21 cellular contexts compared by ENCODE assay signal in the genomic region with DNA sequence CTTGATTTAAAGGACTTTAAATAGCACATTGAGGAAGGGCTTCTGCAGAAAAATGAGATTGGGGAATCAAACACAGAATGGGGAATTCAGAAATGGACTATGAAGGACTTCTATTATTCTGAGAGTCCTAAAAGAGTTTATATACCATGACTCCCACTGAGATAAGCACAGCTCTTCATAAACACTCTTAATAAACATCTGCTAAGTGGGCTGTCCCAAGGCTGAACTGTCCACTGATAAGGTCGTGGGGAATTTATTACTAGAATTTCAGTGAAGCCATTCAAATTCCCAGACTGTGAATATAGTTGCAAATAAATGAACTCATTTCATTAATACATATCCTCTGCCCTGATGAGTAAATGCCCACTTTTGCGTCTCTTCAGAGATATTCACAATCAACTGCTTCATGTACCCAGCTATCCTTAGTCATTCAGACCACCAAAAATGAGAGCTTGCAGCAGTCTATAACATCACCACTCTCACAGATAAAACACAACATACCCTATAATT.
A peak's percentile ranks its signal among the peaks of the same experiment; 100 is the strongest.
DNase-seq lines count a peak whose midpoint lies in the region; ATAC-seq lines count a peak whose summit lies in the region.
"Had no signal": no experiment of that assay in that cellular context is flagged by ENCODE, and none has a peak within 500 bp of the region (broad histone marks: within the 10 kb centered on the region; RNA-seq: fewer than 3 reads in every experiment).

No MANE protein-coding gene starts in this region.

- peaks cover 2 to 10% of the 10 kb centered on the region in 2 donors for H3K9me3 Mint-ChIP-seq in stimulated activated naive CD8-positive, alpha-beta T cell treated with anti-CD3 and anti-CD28 coated beads, Interleukin-15, amount 100 ng/mL, for 72 hours

- no peak for ATAC-seq in stimulated activated naive CD8-positive, alpha-beta T cell treated with anti-CD3 and anti-CD28 coated beads, Interleukin-15, amount 100 ng/mL, for 72 hours
- ATAC-seq: GM12878, HepG2, PC-3 had no signal

- H3K27me3 Mint-ChIP-seq in stimulated activated naive CD8-positive, alpha-beta T cell treated with anti-CD3 and anti-CD28 coated beads, Interleukin-15, amount 100 ng/mL, for 72 hours, result no peaks in the 10 kb centered on the region

- H3K4me3 Mint-ChIP-seq in stimulated activated naive CD8-positive, alpha-beta T cell treated with anti-CD3 and anti-CD28 coated beads, Interleukin-15, amount 100 ng/mL, for 72 hours, result no peak overlapping the region
- H3K4me3 Mint-ChIP-seq: H9 had no signal

- DNase-seq in COLO829 (ENCODE audit: low spot score) (peak; percentile 41), DMS79 treated with DMSO at 0.1 percent for 48 hours (lab: John Stamatoyannopoulos, UW) (peak; percentile 91), SK-MEL-5 (ENCODE audit: low read depth, low spot score) (peak; percentile 23), iris pigment epithelial cell (ENCODE audit: low read depth) (peak; percentile 32), HuH-7 (ENCODE audit: low spot score) (no peak), mucosa of gallbladder (ENCODE audit: low spot score) (no peak)
- no peak for DNase-seq in stimulated activated naive CD8-positive, alpha-beta T cell treated with anti-CD3 and anti-CD28 coated beads, Interleukin-15, amount 100 ng/mL, for 72 hours
- DNase-seq: BE2C, DND-41, GM23248, H9, KG1, NCI-H1092 treated with DMSO at 0.1 percent for 48 hours, NCI-H345, NCI-H524, PC-3, RPMI8226, SHP77, SW 1271 had no signal

- H3K27ac Mint-ChIP-seq in stimulated activated naive CD8-positive, alpha-beta T cell treated with anti-CD3 and anti-CD28 coated beads, Interleukin-15, amount 100 ng/mL, for 72 hours, result no peak overlapping the region
- H3K27ac Mint-ChIP-seq: H9 had no signal

- peaks cover 24% of the 10 kb centered on the region for H3K4me1 Mint-ChIP-seq in stimulated activated naive CD8-positive, alpha-beta T cell treated with anti-CD3 and anti-CD28 coated beads, Interleukin-15, amount 100 ng/mL, for 72 hours
- H3K4me1 Mint-ChIP-seq: H9 had no signal

- in situ Hi-C loops in SK-MEL-5 (cut with HindIII; ENCODE audit: low pct_unique_long_range_greater_than_20kb, low sequenced_read_pairs), result no loop called here

Comparison
In these comparisons a context has a peak if more than half of its experiments do, and no peak if none do; other contexts are left out.
1. DNase-seq: peak in COLO829 (single experiment), DMS79 treated with DMSO at 0.1 percent for 48 hours (single experiment), SK-MEL-5 (single experiment) and iris pigment epithelial cell (single experiment); none in HuH-7 (single experiment), mucosa of gallbladder (single experiment) and stimulated activated naive CD8-positive, alpha-beta T cell treated with anti-CD3 and anti-CD28 coated beads, Interleukin-15, amount 100 ng/mL, for 72 hours (0 of 2).